13 cellular contexts compared by ENCODE assay signal in genomic region chr4:102342404-102343074, GRCh38. TPM values are rescaled to one million over a fixed set of nuclear protein-coding genes. Genes with fewer than 3 reads are reported as not detected.
DNase-seq lines count a peak whose midpoint lies in the region; ATAC-seq and TF ChIP-seq lines count a peak whose summit lies in the region.
"Had no signal": no experiment of that assay in that cellular context is flagged by ENCODE, and none has a peak within 500 bp of the region (broad histone marks: within the 10 kb centered on the region; RNA-seq: fewer than 3 reads in every experiment).

No MANE protein-coding gene starts in this region.

- no peaks in the 10 kb centered on the region for H4K20me1 ChIP-seq in smooth muscle cell (ENCODE audit: low read depth)

- peaks cover 54% of the 10 kb centered on the region for H3K4me1 Mint-ChIP-seq in activated CD4-positive, alpha-beta T cell treated with anti-CD3 and anti-CD28 coated beads, Interleukin-2, amount 10 ng/mL, durations not matched to agents 24 days and 14 days
- H3K4me1 Mint-ChIP-seq in nephron progenitor cell = peaks cover 53% of the 10 kb centered on the region

- peaks cover 30% of the 10 kb centered on the region for H3K36me3 Mint-ChIP-seq in activated CD4-positive, alpha-beta T cell treated with anti-CD3 and anti-CD28 coated beads, Interleukin-2, amount 10 ng/mL, durations not matched to agents 24 days and 14 days (ENCODE audit: low read depth)
- peaks cover 6% of the 10 kb centered on the region for H3K36me3 Mint-ChIP-seq in nephron progenitor cell (ENCODE audit: low read depth)

- no peaks in the 10 kb centered on the region for H3K79me2 ChIP-seq in smooth muscle cell (ENCODE audit: low read depth)

- H3K4me3 ChIP-seq in NB4 (ENCODE audit: low read depth, low read length) = peak overlapping the region; percentile 82
- H3K4me3 ChIP-seq in adipocyte (ENCODE audit: low read length) = peak overlapping the region; percentile 98
- H3K4me3 ChIP-seq in smooth muscle cell = no peak overlapping the region
- H3K4me3 ChIP-seq in aorta (ENCODE audit: low read length in 2 of 2) = no peak overlapping the region
- H3K4me3 ChIP-seq: ovary had no signal

- ATAC-seq in HG03565 (IDR thresholded peaks at IDR 0.05; ENCODE audit: unreplicated experiment) (no peak), aorta (ENCODE audit: low FRiP score) (no peak)
- ATAC-seq: esophagus mucosa had no signal

- no peak overlapping the region for H3K4me2 ChIP-seq in smooth muscle cell

- no peak overlapping the region for H2AFZ ChIP-seq in smooth muscle cell (ENCODE audit: low read depth)

- H3K27me3 Mint-ChIP-seq in activated CD4-positive, alpha-beta T cell treated with anti-CD3 and anti-CD28 coated beads, Interleukin-2, amount 10 ng/mL, durations not matched to agents 24 days and 14 days = no peaks in the 10 kb centered on the region
- H3K27me3 Mint-ChIP-seq in nephron progenitor cell (ENCODE audit: low read depth, poor library complexity) = peaks cover 4% of the 10 kb centered on the region

- peak overlapping the region; percentile 88 for H3K4me3 Mint-ChIP-seq in activated CD4-positive, alpha-beta T cell treated with anti-CD3 and anti-CD28 coated beads, Interleukin-2, amount 10 ng/mL, durations not matched to agents 24 days and 14 days
- H3K4me3 Mint-ChIP-seq in nephron progenitor cell = peak overlapping the region; percentile 91

- no peak for TF ChIP-seq CTCF in NB4 (IDR thresholded peaks at IDR 0.05; ENCODE audit: low read depth, low read length)
- no peak for TF ChIP-seq CTCF in nephron progenitor cell (IDR thresholded peaks at IDR 0.05)
- no peak for TF ChIP-seq CTCF in smooth muscle cell (IDR thresholded peaks at IDR 0.05; ENCODE audit: borderline replicate concordance, insufficient read depth, poor library complexity, severe bottlenecking)

- no peaks in the 10 kb centered on the region for H3K9me3 ChIP-seq in adipocyte (ENCODE audit: control insufficient read depth, low read length)
- no peaks in the 10 kb centered on the region for H3K9me3 ChIP-seq in smooth muscle cell (replicated peaks; ENCODE audit: low read depth)
- H3K9me3 ChIP-seq in aorta (ENCODE audit: control insufficient read depth, low read length) = no peaks in the 10 kb centered on the region
- H3K9me3 ChIP-seq: ovary, suprapubic skin had no signal

- TF ChIP-seq POLR2A in NB4 (IDR thresholded peaks at IDR 0.05; ENCODE audit: extremely low read depth, insufficient read length) = no peak

- H3F3A ChIP-seq in smooth muscle cell (ENCODE audit: low read depth) = no peaks in the 10 kb centered on the region

- H3K27ac ChIP-seq in smooth muscle cell (ENCODE audit: low read depth) (no peak overlapping the region), aorta (ENCODE audit: low read depth in 1 of 2, low read length in 2 of 2) (no peak overlapping the region)
- H3K27ac ChIP-seq: ovary, suprapubic skin had no signal

- DNase-seq in activated CD4-positive, alpha-beta T cell treated with anti-CD3 and anti-CD28 coated beads, Interleukin-2, amount 10 ng/mL, durations not matched to agents 24 days and 14 days = peak; percentile 54
- no peak for DNase-seq in activated CD4-positive, alpha-beta T cell treated with anti-CD3 and anti-CD28 coated beads, Interleukin-2, amount 50 U/mL, for 1 hour
- DNase-seq in NB4 (ENCODE audit: low read depth) (no peak), adipocyte (ENCODE audit: low read depth) (no peak), nephron progenitor cell (no peak), smooth muscle cell (lab: John Stamatoyannopoulos, UW; ENCODE audit: unreplicated experiment) (no peak), aorta (no peak)
- DNase-seq: anterior cingulate cortex, NCI-H187, ovary had no signal

- H3K36me3 ChIP-seq in adipocyte (ENCODE audit: control insufficient read depth, insufficient read depth, low read length, severe bottlenecking) (no peaks in the 10 kb centered on the region), smooth muscle cell (ENCODE audit: low read depth) (no peaks in the 10 kb centered on the region), aorta (ENCODE audit: control insufficient read depth in 1 of 2, insufficient read depth in 2 of 2, low read length in 1 of 2) (no peaks in the 10 kb centered on the region)
- H3K36me3 ChIP-seq: ovary, suprapubic skin had no signal

- WGBS in smooth muscle cell (ENCODE audit: low lambda C conversion rate) = 53% methylated on average over 3 of the region's 3 CpGs
- WGBS in aorta, 2 donors = 91 to 95% methylated on average over 3 of the region's 3 CpGs

- H3K27me3 ChIP-seq in adipocyte (replicated peaks; ENCODE audit: control insufficient read depth, insufficient read depth, low read length) = no peaks in the 10 kb centered on the region
- no peaks in the 10 kb centered on the region for H3K27me3 ChIP-seq in smooth muscle cell (ENCODE audit: low read depth)
- no peaks in the 10 kb centered on the region for H3K27me3 ChIP-seq in aorta (ENCODE audit: control insufficient read depth in 1 of 2, insufficient read depth in 2 of 2, low read length in 1 of 2)
- H3K27me3 ChIP-seq: ovary, suprapubic skin had no signal

- H3K9me3 Mint-ChIP-seq in activated CD4-positive, alpha-beta T cell treated with anti-CD3 and anti-CD28 coated beads, Interleukin-2, amount 10 ng/mL, durations not matched to agents 24 days and 14 days = no peaks in the 10 kb centered on the region
- H3K9me3 Mint-ChIP-seq in nephron progenitor cell = no peaks in the 10 kb centered on the region

- intact Hi-C loops in activated CD4-positive, alpha-beta T cell treated with anti-CD3 and anti-CD28 coated beads, Interleukin-2, amount 10 ng/mL, durations not matched to agents 24 days and 14 days (cut with micrococcal nuclease) = loop anchor here (5.0 to 10.0 kb wide), 2 partner anchors 35 to 1318 kb away; no protein-coding TSS in a partner anchor
- intact Hi-C loops in aorta (cut with DNase I) = loop anchor here in 1 of 2 donors (10.0 kb wide), 2 partner anchors 672 to 752 kb away; partner anchors contain the start of genes BDH2 and SLC9B1

- H3K4me1 ChIP-seq in adipocyte (ENCODE audit: control insufficient read depth, insufficient read depth, low read length) = peaks cover 11% of the 10 kb centered on the region
- H3K4me1 ChIP-seq in smooth muscle cell (ENCODE audit: low read depth) = peaks cover 9% of the 10 kb centered on the region
- H3K4me1 ChIP-seq in aorta (ENCODE audit: control insufficient read depth in 1 of 2, insufficient read depth in 2 of 2, low read length in 2 of 2) = no peaks in the 10 kb centered on the region

- H3K27ac Mint-ChIP-seq in activated CD4-positive, alpha-beta T cell treated with anti-CD3 and anti-CD28 coated beads, Interleukin-2, amount 10 ng/mL, durations not matched to agents 24 days and 14 days = peak overlapping the region; percentile 15
- H3K27ac Mint-ChIP-seq in nephron progenitor cell = no peak overlapping the region

- H3K9ac ChIP-seq in adipocyte (ENCODE audit: low read length) (no peak overlapping the region), smooth muscle cell (ENCODE audit: low read depth) (no peak overlapping the region)

RNA-seq across cellular contexts. Expression of gene SLC39A8, which starts 2.7 kb away (rescaled TPM):
- total RNA-seq in activated CD4-positive, alpha-beta T cell treated with anti-CD3 and anti-CD28 coated beads, Interleukin-2, amount 10 ng/mL, durations not matched to agents 24 days and 14 days = 80.4 and 81.2 TPM in 2 replicates
- total RNA-seq in smooth muscle cell = 16.1 and 16.2 TPM in 2 replicates
- polyA plus RNA-seq in smooth muscle cell = 3.7 and 10.0 TPM in 2 replicates
- 10 to 100 TPM; 16.5 to 31.3 TPM for total RNA-seq in aorta
- 1 to 10 TPM; 1.2 to 2.6 TPM for polyA plus RNA-seq in aorta

Comparison
In these comparisons a context has a peak if more than half of its experiments do, and no peak if none do; other contexts are left out.
1. H3K4me3 ChIP-seq: peak in NB4 (single experiment) and adipocyte (single experiment); none in smooth muscle cell (single experiment) and aorta (0 of 2).